9 cellular contexts compared by ENCODE assay signal in genomic region chr11:63858628-63859550, GRCh38. TPM values are rescaled to one million over a fixed set of nuclear protein-coding genes. Genes with fewer than 3 reads are reported as not detected.
DNase-seq lines count a peak whose midpoint lies in the region; ATAC-seq, FAIRE-seq and TF ChIP-seq lines count a peak whose summit lies in the region.
"Had no signal": no experiment of that assay in that cellular context is flagged by ENCODE, and none has a peak within 500 bp of the region (broad histone marks: within the 10 kb centered on the region; RNA-seq: fewer than 3 reads in every experiment).

No MANE protein-coding gene starts in this region.

- TF ChIP-seq EP300 in K562 (IDR thresholded peaks at IDR 0.05; ENCODE audit: low read length): no peak

- TF ChIP-seq CTCF in K562 (IDR thresholded peaks at IDR 0.05 in 2 of 3, conservative IDR thresholded peaks at IDR 0.05 in 1 of 3; ENCODE audit: insufficient read depth in 2 of 3, low read depth in 1 of 3, low read length in 3 of 3) (no peak), MM.1S (IDR thresholded peaks at IDR 0.05; ENCODE audit: low read length) (no peak)

- peaks cover 11 to 18% of the 10 kb centered on the region in 2 experiments; a peak in 4 of 5 replicates for H3K4me1 ChIP-seq in K562 (replicated peaks in 1 of 2; ENCODE audit: control insufficient read depth in 2 of 2, insufficient read depth in 2 of 2, low read length in 2 of 2)
- H3K4me1 ChIP-seq in MM.1S (ENCODE audit: low read length): no peaks in the 10 kb centered on the region

- no peaks in the 10 kb centered on the region for H3F3A ChIP-seq in MM.1S (ENCODE audit: insufficient read depth, low read length)

- H3K27me3 Mint-ChIP-seq in stimulated activated naive B cell treated with anti-CD40 and anti-IgM and Interleukin-4, amounts not matched to agents 10 μg/mL and 1 μg/mL and 100 μg/mL, for 72 hours: no peaks in the 10 kb centered on the region
- H3K27me3 Mint-ChIP-seq: activated naive CD8-positive, alpha-beta T cell had no signal

- H3K27ac Mint-ChIP-seq in stimulated activated naive B cell treated with anti-CD40 and anti-IgM and Interleukin-4, amounts not matched to agents 10 μg/mL and 1 μg/mL and 100 μg/mL, for 72 hours: peak overlapping the region; percentile 69
- H3K27ac Mint-ChIP-seq: activated naive CD8-positive, alpha-beta T cell had no signal

- H3K9me1 ChIP-seq in K562 (ENCODE audit: control insufficient read depth, insufficient read depth, low read length): no peaks in the 10 kb centered on the region

- peak; percentile 29 for FAIRE-seq in K562 (lab: Jason Lieb, UNC)

- H4K20me1 ChIP-seq in K562 (replicated peaks; ENCODE audit: control insufficient read depth, insufficient read depth, low read length) (no peaks in the 10 kb centered on the region), MM.1S (ENCODE audit: insufficient read depth, low read length) (no peaks in the 10 kb centered on the region; the same call in 1 of the 2 replicates)

- H3K27ac ChIP-seq in K562 (ENCODE audit: extremely low read depth, low read depth, low read length) (no peak overlapping the region), MM.1S (ENCODE audit: low read length) (no peak overlapping the region)

- H3K36me3 ChIP-seq in K562 (ENCODE audit: control insufficient read depth, insufficient read depth, low read length) (peaks cover 32% of the 10 kb centered on the region; the same call in 2 of the 3 replicates), MM.1S (replicated peaks; ENCODE audit: insufficient read depth, low read length) (no peaks in the 10 kb centered on the region)

- H3K27me3 ChIP-seq in K562 (ENCODE audit: control insufficient read depth in 2 of 2, insufficient read depth in 2 of 2, low read length in 2 of 2): no peaks in the 10 kb centered on the region
- no peaks in the 10 kb centered on the region for H3K27me3 ChIP-seq in MM.1S (replicated peaks; ENCODE audit: insufficient read depth, low read length)

- H3K4me1 Mint-ChIP-seq in stimulated activated naive B cell treated with anti-CD40 and anti-IgM and Interleukin-4, amounts not matched to agents 10 μg/mL and 1 μg/mL and 100 μg/mL, for 72 hours: peaks cover 16 to 36% of the 10 kb centered on the region in 2 donors

- DNase-seq in LHCN-M2 (ENCODE audit: low read depth) (peak; percentile 53), K562 (ENCODE audit: extremely low read depth in 1 of 4, low spot score in 3 of 4) (peak in 2 of 4 experiments; percentile 23 to 38), kidney tubule cell (ENCODE audit: low spot score) (peak; percentile 40), nucleus accumbens (lab: John Stamatoyannopoulos, UW) (no peak), NCI-H187 treated with DMSO at 0.1 percent for 48 hours (lab: John Stamatoyannopoulos, UW) (no peak), MM.1S (no peak)
- no peak for DNase-seq in stimulated activated naive B cell treated with anti-CD40 and anti-IgM and Interleukin-4, amounts not matched to agents 10 μg/mL and 1 μg/mL and 100 μg/mL, for 72 hours

- ATAC-seq in K562 (peak; percentile 74), GM21515 (IDR thresholded peaks at IDR 0.05; ENCODE audit: unreplicated experiment) (no peak)
- no peak for ATAC-seq in stimulated activated naive B cell treated with anti-CD40 and anti-IgM and Interleukin-4, amounts not matched to agents 10 μg/mL and 1 μg/mL and 100 μg/mL, for 72 hours (replicated peaks)

- H3K4me2 ChIP-seq in K562 (ENCODE audit: insufficient read depth, low read length) (no peak overlapping the region), MM.1S (ENCODE audit: low read depth, low read length) (no peak overlapping the region)

- POLR2A ChIA-PET in K562 (lab: Yijun Ruan, JAX): interaction anchor here (0.8 to 1.6 kb wide), 3 partner anchors 11 to 20 kb away, joined by 4 to 5 read pairs (median 4); partner anchors contain the start of gene MARK2

- TF ChIP-seq RAD21 in K562 (CRISPR knock-in tag; conservative IDR thresholded peaks at IDR 0.05 in 1 of 2, IDR thresholded peaks at IDR 0.05 in 1 of 2): no peak

- in situ Hi-C loops in K562 (cut with MboI): no loop called here

- intact Hi-C loops in K562 (cut with micrococcal nuclease): no loop called here

- peaks cover 52% of the 10 kb centered on the region for H3K79me2 ChIP-seq in K562 (ENCODE audit: control insufficient read depth, insufficient read depth, low read length)
- H3K79me2 ChIP-seq in MM.1S (ENCODE audit: low read length): peaks cover 73% of the 10 kb centered on the region

- H3K9me3 Mint-ChIP-seq in stimulated activated naive B cell treated with anti-CD40 and anti-IgM and Interleukin-4, amounts not matched to agents 10 μg/mL and 1 μg/mL and 100 μg/mL, for 72 hours: no peaks in the 10 kb centered on the region

- no peak for TF ChIP-seq POLR2A in K562 (conservative IDR thresholded peaks at IDR 0.05)

- H3K9ac ChIP-seq in K562 (ENCODE audit: insufficient read depth in 1 of 2, low read depth in 2 of 2, low read length in 2 of 2) (no peak overlapping the region), MM.1S (ENCODE audit: low read length) (no peak overlapping the region)

- H2AFZ ChIP-seq in K562 (ENCODE audit: low read depth, low read length) (no peak overlapping the region), MM.1S (ENCODE audit: low read length) (no peak overlapping the region)

- CTCF ChIA-PET in K562 (lab: Yijun Ruan, JAX; ENCODE audit: low intra/inter-chr PET ratio): no interaction called here

- H3K4me3 ChIP-seq in K562 (no peak overlapping the region), MM.1S (ENCODE audit: low read length) (no peak overlapping the region)

- H3K36me3 Mint-ChIP-seq in stimulated activated naive B cell treated with anti-CD40 and anti-IgM and Interleukin-4, amounts not matched to agents 10 μg/mL and 1 μg/mL and 100 μg/mL, for 72 hours: peaks cover 33 to 36% of the 10 kb centered on the region in 2 donors
- H3K36me3 Mint-ChIP-seq: activated naive CD8-positive, alpha-beta T cell had no signal

- H3K9me2 ChIP-seq in MM.1S (replicated peaks; ENCODE audit: insufficient read depth, low read length): no peaks in the 10 kb centered on the region

- H3K4me3 Mint-ChIP-seq in stimulated activated naive B cell treated with anti-CD40 and anti-IgM and Interleukin-4, amounts not matched to agents 10 μg/mL and 1 μg/mL and 100 μg/mL, for 72 hours: no peak overlapping the region
- H3K4me3 Mint-ChIP-seq: activated naive CD8-positive, alpha-beta T cell had no signal

- no TSS peak for BruUV-seq in K562 (replicated peaks; lab: Mats Ljungman, UMichigan)

- H3K9me3 ChIP-seq in K562 (replicated peaks; ENCODE audit: control insufficient read depth, insufficient read depth, low read depth, low read length) (no peaks in the 10 kb centered on the region), MM.1S (replicated peaks; ENCODE audit: insufficient read depth, low read length) (no peaks in the 10 kb centered on the region)

- WGBS in K562 (ENCODE audit: insufficient coverage, low coverage, missing lambda C conversion rate): 70% methylated on average over 9 of the region's 11 CpGs

RNA-seq across cellular contexts. Expression of gene MARK2, which starts 20.0 kb away (rescaled TPM):
- total RNA-seq in LHCN-M2 (2014; rRNA removed) (14.6 and 16.4 TPM in 2 replicates), K562 (2014; rRNA removed) (17.8 and 25.4 TPM in 2 replicates), K562 (2014; rRNA removed; fragmentation: Illumina TruSeq; extraction: Trizol) (12.1 and 13.8 TPM in 2 replicates), K562 (2015; rRNA removed; fragmentation: Illumina TruSeq; extraction: Trizol) (15.1 and 17.4 TPM in 2 replicates), K562 (2021) (36.3 and 43.5 TPM in 2 replicates)
- polyA plus RNA-seq in LHCN-M2 (2012): 13.5 TPM
- total RNA-seq in K562 (2011; cell fraction: chromatin; rRNA removed; ENCODE audit: low replicate concordance): 57.5 and 86.5 TPM in 2 replicates
- total RNA-seq in K562 (2011; cell fraction: nucleolus; rRNA removed): 42.0 and 48.9 TPM in 2 replicates
- total RNA-seq in K562 (2011; cell fraction: nucleoplasm; rRNA removed): 51.4 and 63.0 TPM in 2 replicates
- polyA plus RNA-seq in K562 (2011; rRNA removed) (13.8 and 18.5 TPM in 2 replicates), K562 (2014; fragmentation: Illumina TruSeq; extraction: Trizol) (25.4 and 27.5 TPM in 2 replicates), K562 (2014; fragmentation: Nextera tagmentation; extraction: Ambion mirVana) (under 1 TPM; 0.32 to 0.45 TPM), K562 (2014; rRNA removed) (20.9 and 23.0 TPM in 2 replicates)
- 13.0 and 20.1 TPM in 2 replicates for polyA plus RNA-seq in K562 (2011; cell fraction: cytosol; rRNA removed)
- 19.9 and 32.0 TPM in 2 replicates for polyA plus RNA-seq in K562 (2011; cell fraction: nucleus; rRNA removed)
- polyA plus RNA-seq in K562 (2012): 22.5 and 23.3 TPM in 2 replicates
- polyA minus RNA-seq in K562 (2011; rRNA and poly(A)+ RNA removed): 18.7 and 19.8 TPM in 2 replicates
- 24.5 TPM in 2 replicates for polyA minus RNA-seq in K562 (2011; cell fraction: cytosol; rRNA and poly(A)+ RNA removed)
- polyA minus RNA-seq in K562 (2011; cell fraction: nucleus; rRNA and poly(A)+ RNA removed): 13.2 and 17.1 TPM in 2 replicates

RNA-seq across cellular contexts. Expression of gene SPINDOC, which starts 45.6 kb away (rescaled TPM):
- 31.7 and 33.8 TPM in 2 replicates for total RNA-seq in LHCN-M2 (2014; rRNA removed)
- 30.0 TPM for polyA plus RNA-seq in LHCN-M2 (2012)
- total RNA-seq in K562 (2011; cell fraction: chromatin; rRNA removed; ENCODE audit: low replicate concordance): 22.0 and 38.1 TPM in 2 replicates
- total RNA-seq in K562 (2011; cell fraction: nucleolus; rRNA removed): 26.2 and 28.3 TPM in 2 replicates
- 23.4 and 29.6 TPM in 2 replicates for total RNA-seq in K562 (2011; cell fraction: nucleoplasm; rRNA removed)
- 36.3 and 39.3 TPM in 2 replicates for total RNA-seq in K562 (2014; rRNA removed)
- total RNA-seq in K562 (2014; rRNA removed; fragmentation: Illumina TruSeq; extraction: Trizol): 11.5 and 11.8 TPM in 2 replicates
- total RNA-seq in K562 (2015; rRNA removed; fragmentation: Illumina TruSeq; extraction: Trizol): 31.4 and 31.9 TPM in 2 replicates
- total RNA-seq in K562 (2021): 33.0 and 35.3 TPM in 2 replicates
- 15.1 and 16.9 TPM in 2 replicates for polyA plus RNA-seq in K562 (2011; rRNA removed)
- 18.9 and 34.3 TPM in 2 replicates for polyA plus RNA-seq in K562 (2011; cell fraction: cytosol; rRNA removed)
- 17.4 and 25.9 TPM in 2 replicates for polyA plus RNA-seq in K562 (2011; cell fraction: nucleus; rRNA removed)
- 29.5 and 34.3 TPM in 2 replicates for polyA plus RNA-seq in K562 (2012)
- polyA plus RNA-seq in K562 (2014; fragmentation: Illumina TruSeq; extraction: Trizol): 19.6 and 26.5 TPM in 2 replicates
- polyA plus RNA-seq in K562 (2014; fragmentation: Nextera tagmentation; extraction: Ambion mirVana): under 1 TPM; 0.70 to 0.95 TPM
- 35.0 and 38.6 TPM in 2 replicates for polyA plus RNA-seq in K562 (2014; rRNA removed)
- 4.3 and 4.6 TPM in 2 replicates for polyA minus RNA-seq in K562 (2011; rRNA and poly(A)+ RNA removed)
- polyA minus RNA-seq in K562 (2011; cell fraction: cytosol; rRNA and poly(A)+ RNA removed): 10.5 and 11.5 TPM in 2 replicates
- polyA minus RNA-seq in K562 (2011; cell fraction: nucleus; rRNA and poly(A)+ RNA removed): 7.0 and 7.8 TPM in 2 replicates

RNA-seq across cellular contexts. Expression of gene RCOR2, which starts 58.1 kb away (rescaled TPM):
- total RNA-seq in LHCN-M2 (2014; rRNA removed) (0.23 and 0.58 TPM in 2 replicates), K562 (2014; rRNA removed) (3.6 and 3.7 TPM in 2 replicates), K562 (2014; rRNA removed; fragmentation: Illumina TruSeq; extraction: Trizol) (0.83 and 1.4 TPM in 2 replicates), K562 (2015; rRNA removed; fragmentation: Illumina TruSeq; extraction: Trizol) (2.2 and 2.4 TPM in 2 replicates), K562 (2021) (5.3 and 6.5 TPM in 2 replicates)
- polyA plus RNA-seq in LHCN-M2 (2012): 0.26 TPM
- total RNA-seq in K562 (2011; cell fraction: chromatin; rRNA removed; ENCODE audit: low replicate concordance): 3.6 and 8.3 TPM in 2 replicates
- total RNA-seq in K562 (2011; cell fraction: nucleolus; rRNA removed): 7.8 and 8.3 TPM in 2 replicates
- 2.8 and 3.3 TPM in 2 replicates for total RNA-seq in K562 (2011; cell fraction: nucleoplasm; rRNA removed)
- polyA plus RNA-seq in K562 (2011; rRNA removed) (2.0 and 4.0 TPM in 2 replicates), K562 (2014; fragmentation: Illumina TruSeq; extraction: Trizol) (2.6 and 3.4 TPM in 2 replicates), K562 (2014; fragmentation: Nextera tagmentation; extraction: Ambion mirVana) (under 1 TPM in 1 of 2 experiments, not detected in 1; 0.04 TPM), K562 (2014; rRNA removed) (2.8 and 4.2 TPM in 2 replicates)
- 1.9 and 2.8 TPM in 2 replicates for polyA plus RNA-seq in K562 (2011; cell fraction: cytosol; rRNA removed)
- polyA plus RNA-seq in K562 (2011; cell fraction: nucleus; rRNA removed): 8.3 and 8.7 TPM in 2 replicates
- 2.8 and 3.3 TPM in 2 replicates for polyA plus RNA-seq in K562 (2012)
- 1.6 and 2.9 TPM in 2 replicates for polyA minus RNA-seq in K562 (2011; rRNA and poly(A)+ RNA removed)
- 2.0 and 4.6 TPM in 2 replicates for polyA minus RNA-seq in K562 (2011; cell fraction: cytosol; rRNA and poly(A)+ RNA removed)
- 1.9 and 2.6 TPM in 2 replicates for polyA minus RNA-seq in K562 (2011; cell fraction: nucleus; rRNA and poly(A)+ RNA removed)

Comparison
In these comparisons a context has a peak if more than half of its experiments do, and no peak if none do; other contexts are left out.
1. DNase-seq: peak in LHCN-M2 (single experiment) and kidney tubule cell (single experiment); none in stimulated activated naive B cell treated with anti-CD40 and anti-IgM and Interleukin-4, amounts not matched to agents 10 μg/mL and 1 μg/mL and 100 μg/mL, for 72 hours (single experiment), nucleus accumbens (0 of 56), NCI-H187 treated with DMSO at 0.1 percent for 48 hours (single experiment) and MM.1S (single experiment).